10 cellular contexts compared by ENCODE assay signal in the genomic region with DNA sequence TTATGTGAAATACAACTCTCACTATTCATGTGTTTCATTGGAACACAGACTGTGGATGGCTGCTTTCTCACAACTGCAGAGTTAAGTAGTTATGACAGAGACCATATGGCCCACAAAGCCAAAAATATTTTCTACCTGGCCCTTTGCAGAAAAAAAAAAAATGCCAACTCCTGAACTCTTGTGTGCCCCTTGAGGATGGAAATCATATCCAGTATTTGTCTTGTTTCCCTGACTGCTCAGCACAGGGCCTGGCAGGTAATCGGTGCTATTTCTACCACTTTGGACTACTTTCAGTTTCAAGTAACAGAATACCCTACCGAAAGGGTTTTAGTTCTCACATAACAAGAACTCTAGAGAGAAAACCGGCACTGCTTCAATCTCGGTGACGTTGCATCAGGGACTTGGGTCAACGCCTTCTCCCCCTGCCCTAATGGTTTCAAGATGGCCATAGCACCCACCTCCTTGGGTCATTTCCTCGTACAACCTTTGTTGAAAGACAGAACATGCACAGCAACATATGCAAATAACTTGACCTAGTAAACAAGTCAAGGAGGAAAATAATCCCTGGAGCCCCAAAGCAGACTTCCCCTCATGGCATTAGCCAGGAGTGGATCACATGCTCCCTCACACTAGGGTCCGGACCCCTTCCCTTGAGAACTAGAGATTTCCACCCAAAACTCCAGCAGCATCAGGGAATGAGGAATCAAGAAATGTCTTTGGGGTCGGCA. TPM values are rescaled to one million over a fixed set of nuclear protein-coding genes. Genes with fewer than 3 reads are reported as not detected.
A peak's percentile ranks its signal among the peaks of the same experiment; 100 is the strongest.
DNase-seq lines count a peak whose midpoint lies in the region; ATAC-seq and TF ChIP-seq lines count a peak whose summit lies in the region.
"Had no signal": no experiment of that assay in that cellular context is flagged by ENCODE, and none has a peak within 500 bp of the region (broad histone marks: within the 10 kb centered on the region; RNA-seq: fewer than 3 reads in every experiment).

No MANE protein-coding gene starts in this region.

- TF ChIP-seq CTCF in psoas muscle (IDR thresholded peaks at IDR 0.05): no peak

- peak overlapping the region; percentile 40 for H3K4me3 ChIP-seq in psoas muscle

- H3K27ac ChIP-seq in psoas muscle: no peak overlapping the region

- 32 to 40% (median 35%) methylated on average over 9 of the region's 9 CpGs for WGBS in psoas muscle, 3 donors

- no peaks in the 10 kb centered on the region for H3K9me3 ChIP-seq in psoas muscle

- DNase-seq in NCI-H2171 treated with DMSO at 0.1 percent for 48 hours (lab: John Stamatoyannopoulos, UW): peak; percentile 86
- no peak for DNase-seq in psoas muscle
- DNase-seq in mesenteric fat pad (ENCODE audit: low spot score): no peak
- DNase-seq in stimulated activated CD4-positive, alpha-beta T cell treated with anti-CD3 and anti-CD28 coated beads, Interleukin-2, amount 100 ng/mL, for 24 hours: no peak
- DNase-seq in hypothalamus (lab: John Stamatoyannopoulos, UW): no peak
- DNase-seq in head of caudate nucleus: no peak
- DNase-seq: dermis blood vessel endothelial cell, NCI-H510A treated with DMSO at 0.1 percent for 48 hours had no signal

- H3K27me3 ChIP-seq in psoas muscle (ENCODE audit: insufficient read depth in 3 of 3, low read length in 2 of 3): no peaks in the 10 kb centered on the region

- intact Hi-C loops in psoas muscle (cut with DNase I): no loop called here
- intact Hi-C loops in head of caudate nucleus (cut with DNase I): no loop called here

- peak; percentile 90 for ATAC-seq in GM18907 (IDR thresholded peaks at IDR 0.05; ENCODE audit: unreplicated experiment)
- ATAC-seq in HG02642 (IDR thresholded peaks at IDR 0.05; ENCODE audit: poor library complexity, unreplicated experiment): peak; percentile 87
- ATAC-seq in psoas muscle: peak in 1 of 4 donors; percentile 34

- no peaks in the 10 kb centered on the region for H3K36me3 ChIP-seq in psoas muscle (ENCODE audit: insufficient read depth in 1 of 2, low read depth in 1 of 2)

- peaks cover 3% of the 10 kb centered on the region for H3K4me1 ChIP-seq in psoas muscle

RNA-seq across cellular contexts. Expression of a gene that starts 11.8 kb away (rescaled TPM):
- 10 to 100 TPM; 11.2 to 24.9 (median 17.6) TPM for total RNA-seq in psoas muscle
- 10 to 100 TPM in 1 of 3 donors, 1 to 10 TPM in 2; 4.3 to 10.7 (median 7.6) TPM for polyA plus RNA-seq in psoas muscle
- 183 TPM for total RNA-seq in mesenteric fat pad

RNA-seq across cellular contexts. Expression of a gene that starts 52.9 kb away (rescaled TPM):
- total RNA-seq in psoas muscle: 10 to 100 TPM; 13.9 to 18.3 (median 16.2) TPM
- polyA plus RNA-seq in psoas muscle: 10 to 100 TPM; 12.8 to 17.4 (median 16.6) TPM
- total RNA-seq in mesenteric fat pad: 20.8 TPM
